In the genomic region with DNA sequence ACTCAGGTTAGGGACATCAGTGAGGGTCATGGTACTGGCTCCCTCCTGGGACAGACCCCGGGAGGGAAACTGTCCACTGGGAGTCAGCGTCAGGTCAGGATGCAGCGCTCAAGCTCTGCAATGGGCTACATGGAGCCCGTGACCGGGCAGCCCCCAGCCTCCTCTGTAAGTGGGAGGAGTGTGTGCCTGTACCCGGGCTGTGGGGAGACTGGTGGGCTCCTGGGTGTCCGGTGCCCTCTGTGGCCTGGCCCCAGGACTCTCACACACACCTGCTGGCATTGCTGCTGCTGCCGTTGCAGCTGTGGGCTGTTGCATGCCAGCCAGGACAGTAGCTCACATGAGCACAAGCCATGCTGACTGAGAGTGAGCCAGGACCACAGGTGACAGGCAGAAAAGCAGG, we compare ENCODE assay signal across 25 cellular contexts.
"Had no signal": no experiment of that assay in that cellular context is flagged by ENCODE, and none has a peak within 500 bp of the region (broad histone marks: within the 10 kb centered on the region; RNA-seq: fewer than 3 reads in every experiment).

No MANE protein-coding gene starts in this region.

- H3K9me3 Mint-ChIP-seq: effector memory CD8-positive, alpha-beta T cell; memory B cell; naive B cell; stimulated activated naive CD8-positive, alpha-beta T cell treated with anti-CD3 and anti-CD28 coated beads, Interleukin-15, amount 100 ng/mL, for 72 hours had no signal

- H3K27me3 Mint-ChIP-seq: memory B cell; stimulated activated naive CD8-positive, alpha-beta T cell treated with anti-CD3 and anti-CD28 coated beads, Interleukin-15, amount 100 ng/mL, for 72 hours had no signal

- H3K4me1 ChIP-seq: esophagus squamous epithelium, left ventricle myocardium inferior, neural progenitor cell, psoas muscle, suprapubic skin, transverse colon had no signal

- ATAC-seq: effector memory CD8-positive, alpha-beta T cell; left colon; mucosa of descending colon; psoas muscle; right cardiac atrium; stimulated activated naive CD8-positive, alpha-beta T cell treated with anti-CD3 and anti-CD28 coated beads, Interleukin-15, amount 100 ng/mL, for 72 hours had no signal

- H3K4me3 Mint-ChIP-seq: effector memory CD8-positive, alpha-beta T cell; memory B cell; mesothelial cell of epicardium; naive B cell; nephron; neural progenitor cell; stimulated activated naive CD8-positive, alpha-beta T cell treated with anti-CD3 and anti-CD28 coated beads, Interleukin-15, amount 100 ng/mL, for 72 hours had no signal

- H3K9me3 ChIP-seq: esophagus squamous epithelium, left ventricle myocardium inferior, mucosa of descending colon, psoas muscle, suprapubic skin, transverse colon had no signal

- DNase-seq: cortex of kidney; effector memory CD8-positive, alpha-beta T cell; erythroblast; esophagus squamous epithelium; foreskin melanocyte; glutamatergic neuron; left colon; left ventricle myocardium inferior; naive B cell; nucleus accumbens; psoas muscle; right cardiac atrium; stimulated activated CD4-positive, alpha-beta T cell treated with anti-CD3 and anti-CD28 coated beads, Interleukin-15, amount 100 ng/mL, for 24 hours; stimulated activated CD4-positive, alpha-beta T cell treated with anti-CD3 and anti-CD28 coated beads, Interleukin-2, amount 100 ng/mL, for 48 hours; stimulated activated naive CD4-positive, alpha-beta T cell; stimulated activated naive CD8-positive, alpha-beta T cell treated with anti-CD3 and anti-CD28 coated beads, Interleukin-15, amount 100 ng/mL, for 72 hours; transverse colon had no signal

- H3K36me3 ChIP-seq: esophagus squamous epithelium, left ventricle myocardium inferior, neural progenitor cell, suprapubic skin, transverse colon had no signal

- H3K27ac Mint-ChIP-seq: effector memory CD8-positive, alpha-beta T cell; memory B cell; mesothelial cell of epicardium; naive B cell; nephron; neural progenitor cell; stimulated activated naive CD8-positive, alpha-beta T cell treated with anti-CD3 and anti-CD28 coated beads, Interleukin-15, amount 100 ng/mL, for 72 hours had no signal

- H3K4me3 ChIP-seq: esophagus squamous epithelium, left ventricle myocardium inferior, lung, mucosa of descending colon, neural progenitor cell, psoas muscle, skin epidermis, suprapubic skin, transverse colon had no signal

- H3K27ac ChIP-seq: esophagus squamous epithelium, left ventricle myocardium inferior, neural progenitor cell, psoas muscle, skin epidermis, suprapubic skin, transverse colon had no signal

- H3K4me1 Mint-ChIP-seq: memory B cell; mesothelial cell of epicardium; naive B cell; nephron; neural progenitor cell; stimulated activated naive CD8-positive, alpha-beta T cell treated with anti-CD3 and anti-CD28 coated beads, Interleukin-15, amount 100 ng/mL, for 72 hours had no signal

- H3K36me3 Mint-ChIP-seq: memory B cell, naive B cell, neural progenitor cell had no signal

- H3K27me3 ChIP-seq: neural progenitor cell, transverse colon had no signal
